Comparison of ENCODE assay signal across 18 cellular contexts in genomic region chr5:140822281-140822629, GRCh38. TPM values are rescaled to one million over a fixed set of nuclear protein-coding genes. Genes with fewer than 3 reads are reported as not detected.
"Had no signal": no experiment of that assay in that cellular context is flagged by ENCODE, and none has a peak within 500 bp of the region (broad histone marks: within the 10 kb centered on the region; RNA-seq: fewer than 3 reads in every experiment).

No MANE protein-coding gene starts in this region.

- H3K36me3 ChIP-seq: neutrophil, ovary, right atrium auricular region had no signal

- H3K27me3 ChIP-seq: foreskin keratinocyte, ovary, right atrium auricular region had no signal

- ATAC-seq: effector memory CD8-positive, alpha-beta T cell; foreskin keratinocyte; left colon; left ventricle myocardium superior; mucosa of descending colon; naive thymus-derived CD8-positive, alpha-beta T cell had no signal

- H3K4me3 ChIP-seq: lung, mucosa of descending colon, ovary had no signal

- FAIRE-seq: colon, small intestine had no signal

- DNase-seq: effector memory CD8-positive, alpha-beta T cell; foreskin keratinocyte; hippocampal formation; left colon; naive thymus-derived CD8-positive, alpha-beta T cell; stimulated activated CD4-positive, alpha-beta T cell treated with anti-CD3 and anti-CD28 coated beads, Interleukin-12 subunit alpha, Interleukin-12 subunit beta, amount 100 ng/mL, for 4 hours; stimulated activated naive CD4-positive, alpha-beta T cell treated with Interleukin-2 at 50 U/mL for 16 hours had no signal

- H3K27ac ChIP-seq: foreskin keratinocyte, neutrophil, ovary, right atrium auricular region had no signal

- H3K4me1 ChIP-seq: foreskin keratinocyte, right atrium auricular region had no signal

RNA-seq across cellular contexts. Expression of gene PCDHA5, which starts 0.8 kb away (rescaled TPM):
- total RNA-seq: endothelial cell of umbilical vein; foreskin keratinocyte; kidney epithelial cell; left ventricle myocardium superior; naive thymus-derived CD8-positive, alpha-beta T cell had no signal

RNA-seq across cellular contexts. Expression of gene PCDHA6, which starts 5.5 kb away (rescaled TPM):
- total RNA-seq: foreskin keratinocyte; left ventricle myocardium superior; naive thymus-derived CD8-positive, alpha-beta T cell had no signal

RNA-seq across cellular contexts. Expression of gene PCDHA7, which starts 11.8 kb away (rescaled TPM):
- total RNA-seq: endothelial cell of umbilical vein; foreskin keratinocyte; naive thymus-derived CD8-positive, alpha-beta T cell had no signal

RNA-seq across cellular contexts. Expression of gene PCDHA4, which starts 15.4 kb away (rescaled TPM):
- total RNA-seq: foreskin keratinocyte; naive thymus-derived CD8-positive, alpha-beta T cell had no signal

RNA-seq across cellular contexts. Expression of gene PCDHA8, which starts 18.7 kb away (rescaled TPM):
- total RNA-seq: endothelial cell of umbilical vein; foreskin keratinocyte; kidney epithelial cell; left colon; left ventricle myocardium superior; naive thymus-derived CD8-positive, alpha-beta T cell; posterior vena cava; right atrium auricular region had no signal
